ENCODE assay signal across 10 cellular contexts in the genomic region with DNA sequence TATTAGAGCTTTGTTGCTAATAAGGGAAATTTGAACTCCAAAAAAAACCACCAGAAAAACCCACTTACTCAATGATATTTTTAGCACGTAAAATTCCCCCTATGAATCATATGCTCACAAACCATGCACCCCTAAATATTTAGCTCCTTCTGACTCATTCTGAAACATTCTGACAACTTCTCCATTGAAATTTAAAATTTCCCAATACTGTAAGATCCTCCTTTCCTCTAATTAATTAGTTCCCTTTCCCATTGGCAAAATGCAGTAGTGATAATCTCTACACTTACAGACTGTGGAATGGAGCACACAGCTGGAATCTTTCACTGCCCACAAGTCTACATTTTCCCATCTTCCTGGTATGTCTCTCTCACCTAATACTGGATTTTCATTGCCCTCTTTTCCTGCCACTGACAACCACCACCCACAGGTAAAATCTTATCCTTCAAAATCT.
DNase-seq lines count a peak whose midpoint lies in the region; ATAC-seq, FAIRE-seq and TF ChIP-seq lines count a peak whose summit lies in the region.
"Had no signal": no experiment of that assay in that cellular context is flagged by ENCODE, and none has a peak within 500 bp of the region (broad histone marks: within the 10 kb centered on the region; RNA-seq: fewer than 3 reads in every experiment).

No MANE protein-coding gene starts in this region.

- no peak overlapping the region for H3K4me3 ChIP-seq in bronchial epithelial cell (ENCODE audit: low read depth, low read length)
- no peak overlapping the region for H3K4me3 ChIP-seq in effector memory CD4-positive, alpha-beta T cell (ENCODE audit: insufficient read depth, low read depth, low read length, poor library complexity, severe bottlenecking)

- DNase-seq in bronchial epithelial cell (ENCODE audit: low read depth) (peak; percentile 70), 8988T (no peak), A172 (ENCODE audit: low spot score) (no peak)
- no peak for DNase-seq in effector memory CD4-positive, alpha-beta T cell
- DNase-seq in activated effector memory CD4-positive, alpha-beta T cell treated with anti-CD3 and anti-CD28 coated beads, Interleukin-2, amount 50 U/mL, for 16 hours: no peak
- DNase-seq: left cardiac atrium had no signal

- no peak for TF ChIP-seq CTCF in bronchial epithelial cell (IDR thresholded peaks at IDR 0.05; ENCODE audit: insufficient read depth, low read length, severe bottlenecking)

- FAIRE-seq in bronchial epithelial cell (lab: Jason Lieb, UNC): no peak

- H3K27me3 ChIP-seq in bronchial epithelial cell (ENCODE audit: control insufficient read depth, insufficient read depth, low read length): no peaks in the 10 kb centered on the region
- no peaks in the 10 kb centered on the region for H3K27me3 ChIP-seq in effector memory CD4-positive, alpha-beta T cell (replicated peaks; ENCODE audit: control insufficient read depth, insufficient read depth, low read length, poor library complexity, severe bottlenecking)

- H3K36me3 ChIP-seq in bronchial epithelial cell (ENCODE audit: control insufficient read depth, insufficient read depth, low read length): no peaks in the 10 kb centered on the region
- no peaks in the 10 kb centered on the region for H3K36me3 ChIP-seq in effector memory CD4-positive, alpha-beta T cell (ENCODE audit: control insufficient read depth, insufficient read depth, low read length)

- no peaks in the 10 kb centered on the region for H3K9me3 ChIP-seq in effector memory CD4-positive, alpha-beta T cell (ENCODE audit: control insufficient read depth, low read length)

- H3K4me1 ChIP-seq in effector memory CD4-positive, alpha-beta T cell (ENCODE audit: control insufficient read depth, insufficient read depth, low read length, poor library complexity, severe bottlenecking): peaks cover under 1% of the 10 kb centered on the region

- ATAC-seq in GM18502 (IDR thresholded peaks at IDR 0.05; ENCODE audit: poor library complexity, unreplicated experiment) (peak; percentile 56), GM21360 (IDR thresholded peaks at IDR 0.05; ENCODE audit: unreplicated experiment) (peak; percentile 61), HG03342 (IDR thresholded peaks at IDR 0.05; ENCODE audit: unreplicated experiment) (peak; percentile 59)
- ATAC-seq: sciatic nerve had no signal

- H3K27ac ChIP-seq in effector memory CD4-positive, alpha-beta T cell (ENCODE audit: insufficient read depth, low read length, poor library complexity, severe bottlenecking): no peak overlapping the region
